ENCODE assay signal across 13 cellular contexts in genomic region chr1:204041232-204041767, GRCh38. TPM values are rescaled to one million over a fixed set of nuclear protein-coding genes. Genes with fewer than 3 reads are reported as not detected.
DNase-seq lines count a peak whose midpoint lies in the region; ATAC-seq, FAIRE-seq and TF ChIP-seq lines count a peak whose summit lies in the region.
"Had no signal": no experiment of that assay in that cellular context is flagged by ENCODE, and none has a peak within 500 bp of the region (broad histone marks: within the 10 kb centered on the region; RNA-seq: fewer than 3 reads in every experiment).

No MANE protein-coding gene starts in this region.

- no peak overlapping the region for H3K27ac ChIP-seq in HepG2 (ENCODE audit: extremely low read length, insufficient read depth, low read length)
- no peak overlapping the region for H3K27ac ChIP-seq in right lobe of liver
- no peak overlapping the region for H3K27ac ChIP-seq in trophoblast cell (ENCODE audit: low read depth, low read length)
- H3K27ac ChIP-seq: VCaP had no signal

- no TSS peak for BruUV-seq in HepG2 (replicated peaks; lab: Mats Ljungman, UMichigan)

- H2AFZ ChIP-seq in HepG2 (ENCODE audit: low read length) (no peak overlapping the region), trophoblast cell (ENCODE audit: insufficient read depth, low read length, poor library complexity) (no peak overlapping the region)

- no peak overlapping the region for H2BK120ac ChIP-seq in trophoblast cell (ENCODE audit: insufficient read depth, low read length, poor library complexity)

- no peak overlapping the region for H3K18ac ChIP-seq in trophoblast cell (ENCODE audit: low read length)

- ATAC-seq in HepG2 (peak; percentile 60), right lobe of liver (no peak), left colon (no peak)

- peaks cover 0 to 17% of the 10 kb centered on the region in 2 experiments; a peak in 2 of 5 replicates for H3K27me3 ChIP-seq in HepG2 (ENCODE audit: control insufficient read depth in 1 of 2, insufficient read depth in 2 of 2, low read length in 2 of 2)
- H3K27me3 ChIP-seq in right lobe of liver: no peaks in the 10 kb centered on the region
- H3K27me3 ChIP-seq in trophoblast cell (ENCODE audit: insufficient read depth, low read length): no peaks in the 10 kb centered on the region
- H3K27me3 ChIP-seq in H7 (ENCODE audit: control insufficient read depth, insufficient read depth, low read length): no peaks in the 10 kb centered on the region; the same call in 1 of the 2 replicates

- no peak for FAIRE-seq in HepG2 (lab: Jason Lieb, UNC)
- FAIRE-seq: frontal cortex had no signal

- H3K4ac ChIP-seq in trophoblast cell (ENCODE audit: low read depth, low read length): no peak overlapping the region

- intact Hi-C loops in HepG2 (cut with micrococcal nuclease; ENCODE audit: unreplicated experiment) (no loop called here), right lobe of liver (cut with DNase I) (no loop called here), left colon (cut with DNase I, micrococcal nuclease) (loop anchor here in 1 of 2 donors (10.0 kb wide), 1 partner anchor 84 kb away; no protein-coding TSS in a partner anchor)

- no peaks in the 10 kb centered on the region for H3K79me1 ChIP-seq in trophoblast cell (ENCODE audit: low read length)

- H3K14ac ChIP-seq in trophoblast cell (ENCODE audit: low read length): no peak overlapping the region

- no peak for TF ChIP-seq CTCF in HepG2 (CRISPR knock-in tag; IDR thresholded peaks at IDR 0.05)
- TF ChIP-seq CTCF in right lobe of liver (IDR thresholded peaks at IDR 0.05): no peak

- H3K9ac ChIP-seq in HepG2 (ENCODE audit: insufficient read depth, low read depth, low read length) (no peak overlapping the region), trophoblast cell (ENCODE audit: low read length) (no peak overlapping the region)

- H3K36me3 ChIP-seq in HepG2 (replicated peaks in 1 of 2; ENCODE audit: control insufficient read depth in 1 of 2, insufficient read depth in 2 of 2, low read length in 2 of 2): no peaks in the 10 kb centered on the region
- no peaks in the 10 kb centered on the region for H3K36me3 ChIP-seq in right lobe of liver
- H3K36me3 ChIP-seq in trophoblast cell (ENCODE audit: control insufficient read depth in 1 of 2, insufficient read depth in 2 of 2, low read length in 2 of 2): no peaks in the 10 kb centered on the region
- H3K36me3 ChIP-seq in H7 (replicated peaks; ENCODE audit: control insufficient read depth, insufficient read depth, low read length): no peaks in the 10 kb centered on the region

- H4K12ac ChIP-seq in trophoblast cell (ENCODE audit: low read depth, low read length): peak overlapping the region; percentile 28

- no peak overlapping the region for H4K8ac ChIP-seq in trophoblast cell (ENCODE audit: low read depth, low read length)

- H3K4me1 ChIP-seq in HepG2 (ENCODE audit: insufficient read depth, low read length) (peaks cover 16% of the 10 kb centered on the region), right lobe of liver (no peaks in the 10 kb centered on the region), trophoblast cell (ENCODE audit: control insufficient read depth in 1 of 2, insufficient read depth in 2 of 2, low read length in 2 of 2) (peaks cover 1 to 5% of the 10 kb centered on the region in 2 experiments)

- CTCF ChIA-PET in HepG2 (lab: Yijun Ruan, JAX; ENCODE audit: low intra/inter-chr PET ratio, low total read pairs): no interaction called here

- in situ Hi-C loops in HepG2 (cut with HindIII; ENCODE audit: extremely low pct_ligation_motif_present, low pct_unique_long_range_greater_than_20kb): no loop called here

- no peak for TF ChIP-seq RAD21 in HepG2 (CRISPR knock-in tag; IDR thresholded peaks at IDR 0.05)

- 4% methylated on average over 10 of the region's 10 CpGs for WGBS in HepG2 (ENCODE audit: low lambda C conversion rate)
- WGBS in right lobe of liver (ENCODE audit: insufficient coverage, low coverage, low lambda C conversion rate, missing lambda C conversion rate): 33% methylated on average over 6 of the region's 10 CpGs
- WGBS in trophoblast cell (ENCODE audit: extremely low coverage, insufficient coverage, insufficient read length): no CpG with 5 or more reads among the region's 10 CpGs

- H4K20me1 ChIP-seq in HepG2 (ENCODE audit: insufficient read depth, low read length): no peaks in the 10 kb centered on the region

- H3K9me3 ChIP-seq in HepG2 (ENCODE audit: low read length): no peaks in the 10 kb centered on the region
- no peaks in the 10 kb centered on the region for H3K9me3 ChIP-seq in right lobe of liver
- no peaks in the 10 kb centered on the region for H3K9me3 ChIP-seq in trophoblast cell (ENCODE audit: insufficient read depth, low read depth, low read length)

- H3K23ac ChIP-seq in trophoblast cell (ENCODE audit: low read length): no peak overlapping the region

- H3K4me2 ChIP-seq in HepG2 (ENCODE audit: low read depth, low read length): peak overlapping the region; percentile 68
- no peak overlapping the region for H3K4me2 ChIP-seq in trophoblast cell (ENCODE audit: low read length)

- H3K4me3 ChIP-seq in HepG2 (replicated peaks in 1 of 3; ENCODE audit: insufficient read depth in 1 of 3, low read depth in 2 of 3, low read length in 3 of 3) (peak overlapping the region in 2 of 3 experiments; percentile 16 to 28; a peak in 3 of 6 replicates), right lobe of liver (no peak overlapping the region), trophoblast cell (ENCODE audit: low read depth, low read length) (no peak overlapping the region), H7 (ENCODE audit: insufficient read depth, low read depth, low read length) (no peak overlapping the region)

- POLR2A ChIA-PET in HepG2 (lab: Yijun Ruan, JAX): interaction anchor here (0.7 kb wide), 1 partner anchor 31 kb away, joined by 3 read pairs; the partner anchor contains the start of gene SOX13

- H2AK5ac ChIP-seq in trophoblast cell (ENCODE audit: low read length): peak overlapping the region; percentile 53

- H2BK5ac ChIP-seq in trophoblast cell (ENCODE audit: low read depth, low read length, poor library complexity): no peak overlapping the region

- no peak for TF ChIP-seq POLR2A in HepG2 (IDR thresholded peaks at IDR 0.05; ENCODE audit: insufficient read depth in 1 of 2, low read depth in 2 of 2, low read length in 2 of 2)
- TF ChIP-seq POLR2A in right lobe of liver (IDR thresholded peaks at IDR 0.05): no peak

- H4K91ac ChIP-seq in trophoblast cell (ENCODE audit: low read depth, low read length): no peak overlapping the region

- TF ChIP-seq EP300 in HepG2 (IDR thresholded peaks at IDR 0.05; ENCODE audit: low read depth in 2 of 2, low read length in 2 of 2) (no peak), HepG2 (CRISPR knock-in tag; IDR thresholded peaks at IDR 0.05; ENCODE audit: borderline replicate concordance) (no peak)

- DNase-seq in HepG2 (ENCODE audit: low spot score): no peak
- no peak for DNase-seq in right lobe of liver
- DNase-seq in glomerular visceral epithelial cell (ENCODE audit: extremely low spot score): peak; percentile 67
- no peak for DNase-seq in trophoblast cell
- no peak for DNase-seq in H7
- DNase-seq in activated effector memory CD4-positive, alpha-beta T cell treated with anti-CD3 and anti-CD28 coated beads, Interleukin-2, amount 50 U/mL, for 16 hours: no peak
- no peak for DNase-seq in left colon
- no peak for DNase-seq in GM19240 (ENCODE audit: insufficient read length, low spot score)
- DNase-seq: central memory CD4-positive, alpha-beta T cell; NCI-H2107 had no signal

- H3K79me2 ChIP-seq in HepG2 (ENCODE audit: insufficient read depth, low read length): no peaks in the 10 kb centered on the region
- no peaks in the 10 kb centered on the region for H3K79me2 ChIP-seq in trophoblast cell (ENCODE audit: control insufficient read depth, insufficient read depth, low read length, poor library complexity)

- H2BK12ac ChIP-seq in trophoblast cell (ENCODE audit: low read length): no peak overlapping the region

TF ChIP-seq in HepG2, 621 proteins besides CTCF, POLR2A, EP300 and RAD21 (continues in another document):
- TF ChIP-seq ZNF256 (CRISPR knock-in tag; conservative IDR thresholded peaks at IDR 0.05) (no peak), HDAC2 (CRISPR knock-in tag; IDR thresholded peaks at IDR 0.05) (no peak), ZC3H13 (CRISPR knock-in tag; IDR thresholded peaks at IDR 0.05) (no peak)

RNA-seq across cellular contexts. Expression of gene SOX13, which starts 31.6 kb away (rescaled TPM):
- total RNA-seq in HepG2 (2016; rRNA removed; fragmentation: Illumina TruSeq; extraction: Trizol): 9.3 and 13.3 TPM in 2 replicates
- total RNA-seq in HepG2 (2016; cell fraction: cytosol; rRNA removed; fragmentation: Illumina TruSeq; extraction: Trizol; ENCODE audit: low read depth): 19.4 and 23.0 TPM in 2 replicates
- total RNA-seq in HepG2 (2016; cell fraction: insoluble cytoplasmic fraction; rRNA removed; fragmentation: Illumina TruSeq; extraction: Trizol): 9.5 and 12.4 TPM in 2 replicates
- 7.5 and 8.0 TPM in 2 replicates for total RNA-seq in HepG2 (2016; cell fraction: membrane; rRNA removed; fragmentation: Illumina TruSeq; extraction: Trizol)
- total RNA-seq in HepG2 (2016; cell fraction: nucleus; rRNA removed; fragmentation: Illumina TruSeq; extraction: Trizol): 11.8 and 12.5 TPM in 2 replicates
- polyA plus RNA-seq in HepG2 (2011; rRNA removed): 15.8 and 19.0 TPM in 2 replicates
- polyA plus RNA-seq in HepG2 (2011; cell fraction: cytosol; rRNA removed): 11.5 and 12.7 TPM in 2 replicates
- 51.5 and 56.0 TPM in 2 replicates for polyA plus RNA-seq in HepG2 (2011; cell fraction: nucleus; rRNA removed)
- polyA plus RNA-seq in HepG2 (2012): 12.2 and 14.5 TPM in 2 replicates
- 1.2 and 1.3 TPM in 2 replicates for polyA plus RNA-seq in HepG2 (2016; cell fraction: cytosol; fragmentation: Illumina TruSeq; extraction: Trizol; ENCODE audit: low read depth)
- 12.0 and 16.7 TPM in 2 replicates for polyA plus RNA-seq in HepG2 (2016; cell fraction: insoluble cytoplasmic fraction; fragmentation: Illumina TruSeq; extraction: Trizol; ENCODE audit: low read depth)
- 3.4 and 3.9 TPM in 2 replicates for polyA plus RNA-seq in HepG2 (2016; cell fraction: membrane; fragmentation: Illumina TruSeq; extraction: Trizol; ENCODE audit: low read depth)
- polyA plus RNA-seq in HepG2 (2016; cell fraction: nucleus; fragmentation: Illumina TruSeq; extraction: Trizol; ENCODE audit: insufficient read depth, low read depth): 29.9 and 34.7 TPM in 2 replicates
- 50.6 and 65.9 TPM in 2 replicates for polyA minus RNA-seq in HepG2 (2011; rRNA and poly(A)+ RNA removed; ENCODE audit: low replicate concordance)
- polyA minus RNA-seq in HepG2 (2011; cell fraction: cytosol; rRNA and poly(A)+ RNA removed): 12.0 and 12.7 TPM in 2 replicates
- 40.8 and 41.1 TPM in 2 replicates for polyA minus RNA-seq in HepG2 (2011; cell fraction: nucleus; rRNA and poly(A)+ RNA removed)
- 10 to 100 TPM; 12.5 to 29.1 (median 17.1) TPM for total RNA-seq in right lobe of liver
- 79.8 and 85.3 TPM in 2 replicates for polyA plus RNA-seq in trophoblast cell (2013)
- total RNA-seq in H7 (2014; rRNA removed; shearing (Covaris generic)): 94.4 and 120 TPM in 2 replicates
- total RNA-seq in left colon: 10 to 100 TPM; 36.2 to 38.4 TPM
- total RNA-seq: G401 had no signal

Comparison
In these comparisons a context has a peak if more than half of its experiments do, and no peak if none do; other contexts are left out.
1. H3K4me3 ChIP-seq: peak in HepG2 (2 of 3); none in right lobe of liver (0 of 3), trophoblast cell (single experiment) and H7 (single experiment).